Comparison of ENCODE assay signal across 36 cellular contexts in genomic region chr5:122469520-122469919, GRCh38.
"Had no signal": no experiment of that assay in that cellular context is flagged by ENCODE, and none has a peak within 500 bp of the region (broad histone marks: within the 10 kb centered on the region; RNA-seq: fewer than 3 reads in every experiment).

No MANE protein-coding gene starts in this region.

- H3K9me3 Mint-ChIP-seq: activated B cell treated with CpG ODN at 0.5 μM for 24 hours; activated CD4-positive, alpha-beta memory T cell treated with anti-CD3 and anti-CD28 coated beads for 36 hours; activated naive CD4-positive, alpha-beta T cell treated with anti-CD3 and anti-CD28 coated beads for 36 hours; activated naive CD4-positive, alpha-beta T cell treated with anti-CD3 and anti-CD28 coated beads, Interleukin-2, amount 50 U/mL, for 24 hours; activated naive CD8-positive, alpha-beta T cell treated with anti-CD3 and anti-CD28 coated beads for 36 hours; activated naive CD8-positive, alpha-beta T cell treated with anti-CD3 and anti-CD28 coated beads, Interleukin-2, amount 50 U/mL, for 24 hours; activated T-helper 1 cell treated with anti-CD3 and anti-CD28 coated beads, Interleukin-12 subunit alpha, Interleukin-12 subunit beta, Interleukin-2, Interleukin-4 antibody, amounts not matched to agents 30 ng/mL and 10 ng/mL and 1 ng/mL, durations not matched to agents 14 hours and 24 hours and 36 hours; activated T-helper 2 cell treated with anti-CD3 and anti-CD28 coated beads, Interferon-gamma antibody, Interleukin-2, Interleukin-4, amounts not matched to agents 10 μg/mL and 5 μg/mL and 100 μg/mL, durations not matched to agents 14 hours and 24 hours and 36 hours; endodermal cell; T-cell; T-helper 1 cell treated with Interleukin-12 subunit alpha and Interleukin-12 subunit beta and Interleukin-4 antibody, amounts not matched to agents 30 μg/mL and 1 μg/mL, for 36 hours; T-helper 2 cell treated with Interferon-gamma antibody and Interleukin-4, amounts not matched to agents 5 μg/mL and 100 μg/mL, for 36 hours had no signal

- H3K9me3 ChIP-seq: adrenal gland, ascending aorta, breast epithelium, colonic mucosa, gastrocnemius medialis, heart left ventricle had no signal

- H3K4me1 ChIP-seq: adrenal gland, ascending aorta, breast epithelium, colonic mucosa, foreskin keratinocyte, gastrocnemius medialis had no signal

- H3K36me3 ChIP-seq: adrenal gland, ascending aorta, breast epithelium, cardiac muscle cell, colonic mucosa, gastrocnemius medialis, WERI-Rb-1 had no signal

- H3K4me3 ChIP-seq: adrenal gland, ascending aorta, breast epithelium, cardiac muscle cell, colonic mucosa, gastrocnemius medialis, heart left ventricle had no signal

- H3K4me3 Mint-ChIP-seq: activated B cell treated with CpG ODN at 0.5 μM for 24 hours; activated CD4-positive, alpha-beta memory T cell treated with anti-CD3 and anti-CD28 coated beads for 36 hours; activated CD8-positive, alpha-beta memory T cell treated with anti-CD3 and anti-CD28 coated beads, Interleukin-2, amount 10 ng/mL, durations not matched to agents 7 days and 5 days; activated CD8-positive, alpha-beta T cell treated with anti-CD3 and anti-CD28 coated beads, Interleukin-2, amount 10 ng/mL, durations not matched to agents 7 days and 5 days; activated naive CD4-positive, alpha-beta T cell treated with anti-CD3 and anti-CD28 coated beads for 36 hours; activated naive CD4-positive, alpha-beta T cell treated with anti-CD3 and anti-CD28 coated beads, Interleukin-2, amount 50 U/mL, for 24 hours; activated naive CD8-positive, alpha-beta T cell treated with anti-CD3 and anti-CD28 coated beads for 36 hours; activated naive CD8-positive, alpha-beta T cell treated with anti-CD3 and anti-CD28 coated beads, Interleukin-2, amount 50 U/mL, for 24 hours; activated T-helper 1 cell treated with anti-CD3 and anti-CD28 coated beads, Interleukin-12 subunit alpha, Interleukin-12 subunit beta, Interleukin-2, Interleukin-4 antibody, amounts not matched to agents 30 ng/mL and 10 ng/mL and 1 ng/mL, durations not matched to agents 14 hours and 24 hours and 36 hours; brain; endodermal cell; T-cell; T-helper 1 cell treated with Interleukin-12 subunit alpha and Interleukin-12 subunit beta and Interleukin-4 antibody, amounts not matched to agents 30 μg/mL and 1 μg/mL, for 36 hours; T-helper 2 cell treated with Interferon-gamma antibody and Interleukin-4, amounts not matched to agents 5 μg/mL and 100 μg/mL, for 36 hours had no signal

- DNase-seq: activated B cell treated with CpG ODN at 0.5 μM for 24 hours; activated CD4-positive, alpha-beta memory T cell treated with anti-CD3 and anti-CD28 coated beads for 36 hours; activated CD4-positive, alpha-beta T cell treated with anti-CD3 and anti-CD28 coated beads for 48 hours; activated CD4-positive, alpha-beta T cell treated with anti-CD3 and anti-CD28 coated beads, Interleukin-2, amount 50 U/mL, for 1 hour; activated CD8-positive, alpha-beta memory T cell treated with anti-CD3 and anti-CD28 coated beads, Interleukin-2, amount 10 ng/mL, durations not matched to agents 7 days and 5 days; activated CD8-positive, alpha-beta memory T cell treated with anti-CD3 and anti-CD28 coated beads, Interleukin-2, amount 50 U/mL, for 4 hours; activated CD8-positive, alpha-beta T cell treated with anti-CD3 and anti-CD28 coated beads, Interleukin-2, amount 10 ng/mL, durations not matched to agents 7 days and 5 days; activated effector memory CD4-positive, alpha-beta T cell treated with anti-CD3 and anti-CD28 coated beads, Interleukin-2, amount 50 U/mL, for 16 hours; activated naive CD4-positive, alpha-beta T cell treated with anti-CD3 and anti-CD28 coated beads for 36 hours; activated naive CD8-positive, alpha-beta T cell treated with anti-CD3 and anti-CD28 coated beads for 36 hours; activated naive CD8-positive, alpha-beta T cell treated with anti-CD3 and anti-CD28 coated beads, Interleukin-2, amount 50 U/mL, for 24 hours; activated T-cell treated with anti-CD3 and anti-CD28 coated beads, Interleukin-2, amount 50 U/mL, for 1 hour; activated T-cell treated with anti-CD3 and anti-CD28 coated beads, Interleukin-2, amount 50 U/mL, for 48 hours; adrenal gland; central memory CD4-positive, alpha-beta T cell; cerebellar nuclear complex; colonic mucosa; effector memory CD4-positive, alpha-beta T cell; endodermal cell; foreskin keratinocyte; gastrocnemius medialis; glutamatergic neuron; heart left ventricle; T-cell; T1000; WERI-Rb-1 had no signal

- H3K27me3 ChIP-seq: adrenal gland, ascending aorta, breast epithelium, cardiac muscle cell, colonic mucosa, foreskin keratinocyte, gastrocnemius medialis, heart left ventricle had no signal

- H3K27ac Mint-ChIP-seq: activated B cell treated with CpG ODN at 0.5 μM for 24 hours; activated CD4-positive, alpha-beta memory T cell treated with anti-CD3 and anti-CD28 coated beads for 36 hours; activated CD8-positive, alpha-beta memory T cell treated with anti-CD3 and anti-CD28 coated beads, Interleukin-2, amount 10 ng/mL, durations not matched to agents 7 days and 5 days; activated CD8-positive, alpha-beta T cell treated with anti-CD3 and anti-CD28 coated beads, Interleukin-2, amount 10 ng/mL, durations not matched to agents 7 days and 5 days; activated naive CD4-positive, alpha-beta T cell treated with anti-CD3 and anti-CD28 coated beads for 36 hours; activated naive CD4-positive, alpha-beta T cell treated with anti-CD3 and anti-CD28 coated beads, Interleukin-2, amount 50 U/mL, for 24 hours; activated naive CD8-positive, alpha-beta T cell treated with anti-CD3 and anti-CD28 coated beads for 36 hours; activated naive CD8-positive, alpha-beta T cell treated with anti-CD3 and anti-CD28 coated beads, Interleukin-2, amount 50 U/mL, for 24 hours; activated T-helper 1 cell treated with anti-CD3 and anti-CD28 coated beads, Interleukin-12 subunit alpha, Interleukin-12 subunit beta, Interleukin-2, Interleukin-4 antibody, amounts not matched to agents 30 ng/mL and 10 ng/mL and 1 ng/mL, durations not matched to agents 14 hours and 24 hours and 36 hours; activated T-helper 2 cell treated with anti-CD3 and anti-CD28 coated beads, Interferon-gamma antibody, Interleukin-2, Interleukin-4, amounts not matched to agents 10 μg/mL and 5 μg/mL and 100 μg/mL, durations not matched to agents 14 hours and 24 hours and 36 hours; endodermal cell; T-cell; T-helper 1 cell treated with Interleukin-12 subunit alpha and Interleukin-12 subunit beta and Interleukin-4 antibody, amounts not matched to agents 30 μg/mL and 1 μg/mL, for 36 hours; T-helper 2 cell treated with Interferon-gamma antibody and Interleukin-4, amounts not matched to agents 5 μg/mL and 100 μg/mL, for 36 hours had no signal

- H3K4me1 Mint-ChIP-seq: activated B cell treated with CpG ODN at 0.5 μM for 24 hours; activated CD8-positive, alpha-beta memory T cell treated with anti-CD3 and anti-CD28 coated beads, Interleukin-2, amount 10 ng/mL, durations not matched to agents 7 days and 5 days; activated naive CD4-positive, alpha-beta T cell treated with anti-CD3 and anti-CD28 coated beads, Interleukin-2, amount 50 U/mL, for 24 hours; activated naive CD8-positive, alpha-beta T cell treated with anti-CD3 and anti-CD28 coated beads for 36 hours; activated naive CD8-positive, alpha-beta T cell treated with anti-CD3 and anti-CD28 coated beads, Interleukin-2, amount 50 U/mL, for 24 hours; T-cell had no signal

- ATAC-seq: activated CD4-positive, CD25-positive, alpha-beta regulatory T cell treated with anti-CD3 and anti-CD28 coated beads, Interleukin-2, amount 50 U/mL, for 24 hours; activated CD8-positive, alpha-beta memory T cell treated with anti-CD3 and anti-CD28 coated beads, Interleukin-2, amount 10 ng/mL, durations not matched to agents 7 days and 5 days; activated CD8-positive, alpha-beta T cell treated with anti-CD3 and anti-CD28 coated beads, Interleukin-2, amount 10 ng/mL, durations not matched to agents 7 days and 5 days; activated naive CD8-positive, alpha-beta T cell treated with anti-CD3 and anti-CD28 coated beads, Interleukin-2, amount 50 U/mL, for 24 hours; foreskin keratinocyte; gastrocnemius medialis; heart left ventricle; T-cell had no signal

- H3K36me3 Mint-ChIP-seq: activated CD4-positive, alpha-beta memory T cell treated with anti-CD3 and anti-CD28 coated beads for 36 hours; activated CD8-positive, alpha-beta memory T cell treated with anti-CD3 and anti-CD28 coated beads, Interleukin-2, amount 10 ng/mL, durations not matched to agents 7 days and 5 days; activated naive CD4-positive, alpha-beta T cell treated with anti-CD3 and anti-CD28 coated beads, Interleukin-2, amount 50 U/mL, for 24 hours; activated naive CD8-positive, alpha-beta T cell treated with anti-CD3 and anti-CD28 coated beads for 36 hours; T-cell had no signal

- H3K27me3 Mint-ChIP-seq: activated CD8-positive, alpha-beta memory T cell treated with anti-CD3 and anti-CD28 coated beads, Interleukin-2, amount 10 ng/mL, durations not matched to agents 7 days and 5 days; brain had no signal

- H3K27ac ChIP-seq: adrenal gland, ascending aorta, breast epithelium, cardiac muscle cell, colonic mucosa, foreskin keratinocyte, gastrocnemius medialis, heart left ventricle, WERI-Rb-1 had no signal
